ENCODE assay signal across 1 cellular context in genomic region chr6:3314176-3314575, GRCh38.
TF ChIP-seq lines count a peak whose summit lies in the region.

No MANE protein-coding gene starts in this region.

TF ChIP-seq in GM23338, 12 proteins besides CTCF, POLR2A, EP300 and RAD21 (continued from another document):
- no peak for TF ChIP-seq ZNF462 (CRISPR knock-in tag; IDR thresholded peaks at IDR 0.05)
- TF ChIP-seq EZH2 (IDR thresholded peaks at IDR 0.05; ENCODE audit: low read depth, unreplicated experiment) = no peak
- TF ChIP-seq ETS1 (IDR thresholded peaks at IDR 0.05) = no peak
- TF ChIP-seq POLR2AphosphoS5 (IDR thresholded peaks at IDR 0.05; ENCODE audit: low read depth) = no peak
